ENCODE assay signal across 23 cellular contexts in genomic region chr7:121985476-121985875, GRCh38.
DNase-seq lines count a peak whose midpoint lies in the region; TF ChIP-seq lines count a peak whose summit lies in the region.
"Had no signal": no experiment of that assay in that cellular context is flagged by ENCODE, and none has a peak within 500 bp of the region (broad histone marks: within the 10 kb centered on the region; RNA-seq: fewer than 3 reads in every experiment).

No MANE protein-coding gene starts in this region.

- TF ChIP-seq CTCF in epithelial cell of proximal tubule (conservative IDR thresholded peaks at IDR 0.05; ENCODE audit: low read depth, low read length) (peak; percentile 24), osteoblast (IDR thresholded peaks at IDR 0.05; ENCODE audit: extremely low read depth, low read depth, low read length) (peak; percentile 20), GM13976 (IDR thresholded peaks at IDR 0.05; ENCODE audit: borderline replicate concordance, control extremely low read depth, extremely low read depth, insufficient read depth, missing control alignments) (no peak)

- H4K20me1 ChIP-seq in osteoblast (ENCODE audit: insufficient read depth, low read length), result no peaks in the 10 kb centered on the region

- peak; percentile 46 for DNase-seq in NCI-H748 (lab: John Stamatoyannopoulos, UW; ENCODE audit: unreplicated experiment)
- DNase-seq in NCI-H748 treated with DMSO at 0.1 percent for 48 hours (lab: John Stamatoyannopoulos, UW), result no peak
- peak; percentile 53 for DNase-seq in NCI-H69 (lab: John Stamatoyannopoulos, UW)
- no peak for DNase-seq in epithelial cell of proximal tubule (ENCODE audit: low read depth)
- DNase-seq in osteoblast (ENCODE audit: insufficient read length, low spot score, missing footprints), result no peak
- DNase-seq in GM13976 (ENCODE audit: low spot score), result no peak
- no peak for DNase-seq in AG08396 (ENCODE audit: low spot score)
- DNase-seq in hippocampal formation (lab: John Stamatoyannopoulos, UW), result no peak
- DNase-seq: activated CD8-positive, alpha-beta memory T cell treated with anti-CD3 and anti-CD28 coated beads, Interleukin-2, amount 50 U/mL, for 48 hours; BE2C; body of pancreas; DMS79; effector CD8-positive, alpha-beta T cell; H7; KG1; NCI-H345; NK-92 treated with Interleukin-12 subunit alpha and Interleukin-12 subunit beta, amount 100 ng/mL, for 24 hours; stimulated activated CD4-positive, alpha-beta T cell treated with anti-CD3 and anti-CD28 coated beads, Interleukin-4, amount 100 ng/mL, for 24 hours; T-helper 2 cell; tibial artery had no signal

- no peak overlapping the region for H3K27ac ChIP-seq in osteoblast (ENCODE audit: low read depth, low read length)
- H3K27ac ChIP-seq: body of pancreas, gastroesophageal sphincter, SJSA1, tibial artery, VCaP had no signal

- H3K36me3 ChIP-seq in osteoblast (ENCODE audit: insufficient read depth, low read length), result no peaks in the 10 kb centered on the region
- H3K36me3 ChIP-seq: BE2C, gastroesophageal sphincter, SJSA1, tibial artery had no signal

- H3K79me2 ChIP-seq in osteoblast (ENCODE audit: insufficient read depth, low read length), result no peaks in the 10 kb centered on the region

- in situ Hi-C loops in GM13976 (cut with MboI; ENCODE audit: low sequenced_read_pairs, unreplicated experiment), result loop anchor here (25.0 kb wide), 1 partner anchor 873 kb away; no protein-coding TSS in a partner anchor

- H2AFZ ChIP-seq in osteoblast (ENCODE audit: low read length), result no peak overlapping the region

- no peaks in the 10 kb centered on the region for H3K4me1 ChIP-seq in osteoblast (ENCODE audit: insufficient read depth, low read length)
- H3K4me1 ChIP-seq: BE2C, body of pancreas, gastroesophageal sphincter, SJSA1, tibial artery had no signal

- H3K27me3 ChIP-seq in osteoblast (ENCODE audit: insufficient read depth, low read length), result no peaks in the 10 kb centered on the region
- H3K27me3 ChIP-seq: BE2C, body of pancreas, gastroesophageal sphincter, SJSA1, tibial artery had no signal

- no peak overlapping the region for H3K4me2 ChIP-seq in osteoblast (ENCODE audit: insufficient read depth, low read length)

- H3K4me3 ChIP-seq in epithelial cell of proximal tubule (ENCODE audit: low read depth, low read length), result no peak overlapping the region
- no peak overlapping the region for H3K4me3 ChIP-seq in osteoblast (ENCODE audit: insufficient read depth, low read length)
- H3K4me3 ChIP-seq: body of pancreas, gastroesophageal sphincter, SJSA1, tibial artery had no signal

- no peaks in the 10 kb centered on the region for H3K9me3 ChIP-seq in osteoblast (ENCODE audit: low read depth, low read length)
- H3K9me3 ChIP-seq: BE2C, body of pancreas, gastroesophageal sphincter, SJSA1, tibial artery had no signal

Comparison
In these comparisons a context has a peak if more than half of its experiments do, and no peak if none do; other contexts are left out.
1. DNase-seq: peak in NCI-H748 (single experiment) and NCI-H69 (single experiment); none in NCI-H748 treated with DMSO at 0.1 percent for 48 hours (single experiment), epithelial cell of proximal tubule (single experiment), osteoblast (single experiment), GM13976 (single experiment), AG08396 (single experiment) and hippocampal formation (0 of 2).